ENCODE assay signal across 25 cellular contexts in genomic region chr5:175576096-175576495, GRCh38.
"Had no signal": no experiment of that assay in that cellular context is flagged by ENCODE, and none has a peak within 500 bp of the region (broad histone marks: within the 10 kb centered on the region; RNA-seq: fewer than 3 reads in every experiment).

No MANE protein-coding gene starts in this region.

- H3K27ac Mint-ChIP-seq: activated B cell treated with CpG ODN at 0.5 μM for 24 hours; activated CD4-positive, alpha-beta memory T cell treated with anti-CD3 and anti-CD28 coated beads for 36 hours; activated naive CD8-positive, alpha-beta T cell treated with anti-CD3 and anti-CD28 coated beads, Interleukin-2, amount 10 ng/mL, durations not matched to agents 7 days and 5 days; naive B cell; stimulated activated memory B cell treated with anti-CD40 and anti-IgM and Interleukin-4, amounts not matched to agents 10 μg/mL and 1 μg/mL and 100 μg/mL, for 72 hours had no signal

- DNase-seq: activated B cell treated with CpG ODN at 0.5 μM for 24 hours; activated CD4-positive, alpha-beta memory T cell treated with anti-CD3 and anti-CD28 coated beads for 36 hours; activated CD4-positive, alpha-beta T cell treated with anti-CD3 and anti-CD28 coated beads for 4 hours; activated naive CD4-positive, alpha-beta T cell; activated naive CD8-positive, alpha-beta T cell treated with anti-CD3 and anti-CD28 coated beads, Interleukin-2, amount 10 ng/mL, durations not matched to agents 7 days and 5 days; activated T-cell treated with anti-CD3 and anti-CD28 coated beads for 4 hours; amniotic stem cell; effector memory CD4-positive, alpha-beta T cell; foreskin melanocyte; lower lobe of right lung; naive B cell; occipital lobe; right lobe of liver; stimulated activated CD4-positive, alpha-beta T cell treated with anti-CD3 and anti-CD28 coated beads, Interleukin-1b, Interleukin-23, amount 100 ng/mL, for 48 hours; T1000; trophoblast cell had no signal

- H3K9me3 ChIP-seq: breast epithelium, lower lobe of right lung, right lobe of liver, vagina had no signal

- H3K27ac ChIP-seq: breast epithelium, lower lobe of right lung, right lobe of liver, skin epidermis, vagina had no signal

- H3K4me3 Mint-ChIP-seq: activated B cell treated with CpG ODN at 0.5 μM for 24 hours; activated CD4-positive, alpha-beta memory T cell treated with anti-CD3 and anti-CD28 coated beads for 36 hours; activated naive CD8-positive, alpha-beta T cell treated with anti-CD3 and anti-CD28 coated beads, Interleukin-2, amount 10 ng/mL, durations not matched to agents 7 days and 5 days; central memory CD8-positive, alpha-beta T cell; naive B cell; stimulated activated memory B cell treated with anti-CD40 and anti-IgM and Interleukin-4, amounts not matched to agents 10 μg/mL and 1 μg/mL and 100 μg/mL, for 72 hours had no signal

- H3K36me3 Mint-ChIP-seq: activated CD4-positive, alpha-beta memory T cell treated with anti-CD3 and anti-CD28 coated beads for 36 hours; activated naive CD8-positive, alpha-beta T cell treated with anti-CD3 and anti-CD28 coated beads, Interleukin-2, amount 10 ng/mL, durations not matched to agents 7 days and 5 days; naive B cell; stimulated activated memory B cell treated with anti-CD40 and anti-IgM and Interleukin-4, amounts not matched to agents 10 μg/mL and 1 μg/mL and 100 μg/mL, for 72 hours had no signal

- H3K27me3 ChIP-seq: right lobe of liver, vagina had no signal

- H3K9me3 Mint-ChIP-seq: activated B cell treated with CpG ODN at 0.5 μM for 24 hours; activated CD4-positive, alpha-beta memory T cell treated with anti-CD3 and anti-CD28 coated beads for 36 hours; central memory CD8-positive, alpha-beta T cell; stimulated activated memory B cell treated with anti-CD40 and anti-IgM and Interleukin-4, amounts not matched to agents 10 μg/mL and 1 μg/mL and 100 μg/mL, for 72 hours had no signal

- ATAC-seq: esophagus mucosa; left lobe of liver; lower lobe of right lung; right lobe of liver; stimulated activated memory B cell treated with anti-CD40 and anti-IgM and Interleukin-4, amounts not matched to agents 10 μg/mL and 1 μg/mL and 100 μg/mL, for 72 hours had no signal

- H3K4me1 ChIP-seq: breast epithelium, lower lobe of right lung, right lobe of liver, vagina had no signal

- FAIRE-seq: colon, endothelial cell of umbilical vein had no signal

- H3K4me1 Mint-ChIP-seq: activated B cell treated with CpG ODN at 0.5 μM for 24 hours; central memory CD8-positive, alpha-beta T cell; naive B cell; stimulated activated memory B cell treated with anti-CD40 and anti-IgM and Interleukin-4, amounts not matched to agents 10 μg/mL and 1 μg/mL and 100 μg/mL, for 72 hours had no signal

- H3K4me3 ChIP-seq: breast epithelium, lower lobe of right lung, right lobe of liver, skin epidermis, vagina had no signal

- H3K36me3 ChIP-seq: breast epithelium, lower lobe of right lung, right lobe of liver, vagina had no signal
